ENCODE assay signal across 11 cellular contexts in genomic region chr9:99039388-99040182, GRCh38.
DNase-seq lines count a peak whose midpoint lies in the region; ATAC-seq and TF ChIP-seq lines count a peak whose summit lies in the region.
"Had no signal": no experiment of that assay in that cellular context is flagged by ENCODE, and none has a peak within 500 bp of the region (broad histone marks: within the 10 kb centered on the region; RNA-seq: fewer than 3 reads in every experiment).

No MANE protein-coding gene starts in this region.

- no peaks in the 10 kb centered on the region for H3K9me2 ChIP-seq in SK-N-SH

- peak overlapping the region; percentile 67 for H3K27ac Mint-ChIP-seq in HFFc6
- H3K27ac Mint-ChIP-seq: CD4-positive, alpha-beta memory T cell had no signal

- ATAC-seq in lower lobe of right lung = peak; percentile 25 to 49

- peaks cover 14% of the 10 kb centered on the region for H3K4me1 ChIP-seq in BLaER1
- H3K4me1 ChIP-seq in SK-N-SH (ENCODE audit: control insufficient read depth in 1 of 2, insufficient read depth in 2 of 2, low read depth in 1 of 2, low read length in 1 of 2) = peaks cover 0 to 21% of the 10 kb centered on the region in 2 experiments; a peak in 2 of 4 replicates
- peaks cover 35% of the 10 kb centered on the region for H3K4me1 ChIP-seq in lower lobe of right lung
- peaks cover 0 to 10% (median 0%) of the 10 kb centered on the region in 4 donors for H3K4me1 ChIP-seq in tibial nerve

- no peak for TF ChIP-seq POLR2A in tibial nerve (IDR thresholded peaks at IDR 0.05)

- H3K36me3 ChIP-seq in BLaER1 = no peaks in the 10 kb centered on the region
- no peaks in the 10 kb centered on the region for H3K36me3 ChIP-seq in SK-N-SH (replicated peaks in 1 of 2; ENCODE audit: control insufficient read depth in 1 of 2, insufficient read depth in 2 of 2, low read length in 1 of 2)
- H3K36me3 ChIP-seq in lower lobe of right lung = no peaks in the 10 kb centered on the region
- H3K36me3 ChIP-seq in tibial nerve = peaks cover 0 to 81% (median 0%) of the 10 kb centered on the region in 3 donors
- H3K36me3 ChIP-seq: ovary had no signal

- peak; percentile 24 for DNase-seq in HFFc6
- no peak for DNase-seq in SK-N-SH
- DNase-seq in lower lobe of right lung = no peak
- no peak for DNase-seq in tibial nerve (ENCODE audit: low spot score in 2 of 2)
- DNase-seq in DMS53 (lab: John Stamatoyannopoulos, UW) = no peak
- DNase-seq in DMS79 treated with DMSO at 0.1 percent for 48 hours (lab: John Stamatoyannopoulos, UW) = no peak
- no peak for DNase-seq in activated effector memory CD4-positive, alpha-beta T cell treated with anti-CD3 and anti-CD28 coated beads, Interleukin-2, amount 50 U/mL, for 16 hours
- DNase-seq: CD4-positive, alpha-beta memory T cell; cerebellar nuclear complex; ovary had no signal

- TF ChIP-seq RAD21 in SK-N-SH (IDR thresholded peaks at IDR 0.05; ENCODE audit: low read length) = no peak

- peak overlapping the region; percentile 37 for H3K4me3 Mint-ChIP-seq in HFFc6
- H3K4me3 Mint-ChIP-seq: CD4-positive, alpha-beta memory T cell had no signal

- POLR2A ChIA-PET in SK-N-SH (lab: Yijun Ruan, JAX) = no interaction called here

- H3K4me2 ChIP-seq in BLaER1 (peak overlapping the region; percentile 63; the same call in 1 of the 2 replicates), SK-N-SH (peak overlapping the region; percentile 72; the same call in 1 of the 2 replicates)

- no peak for TF ChIP-seq CTCF in HFFc6 (IDR thresholded peaks at IDR 0.05)
- no peak for TF ChIP-seq CTCF in SK-N-SH (IDR thresholded peaks at IDR 0.05)
- no peak for TF ChIP-seq CTCF in lower lobe of right lung (IDR thresholded peaks at IDR 0.05)
- no peak for TF ChIP-seq CTCF in tibial nerve (IDR thresholded peaks at IDR 0.05)

- H3K27me3 ChIP-seq in BLaER1 (no peaks in the 10 kb centered on the region), SK-N-SH (ENCODE audit: insufficient read depth) (no peaks in the 10 kb centered on the region), lower lobe of right lung (ENCODE audit: low read depth) (peaks cover 3% of the 10 kb centered on the region), tibial nerve (no peaks in the 10 kb centered on the region)
- H3K27me3 ChIP-seq: ovary had no signal

- H3K4me3 ChIP-seq in BLaER1 (no peak overlapping the region), SK-N-SH (ENCODE audit: low read depth in 2 of 2, low read length in 1 of 2) (no peak overlapping the region), lower lobe of right lung (no peak overlapping the region), tibial nerve (no peak overlapping the region)
- H3K4me3 ChIP-seq: ovary had no signal

- peaks cover 11% of the 10 kb centered on the region for H3K27me3 Mint-ChIP-seq in HFFc6 (ENCODE audit: insufficient read depth)
- H3K27me3 Mint-ChIP-seq: CD4-positive, alpha-beta memory T cell had no signal

- intact Hi-C loops in lower lobe of right lung (cut with DNase I) = no loop called here

- H3K9me3 Mint-ChIP-seq in HFFc6 = peaks cover 11% of the 10 kb centered on the region

- H3K9ac ChIP-seq in BLaER1 = no peak overlapping the region
- peak overlapping the region; percentile 31; the same call in 1 of the 2 replicates for H3K9ac ChIP-seq in SK-N-SH

- peaks cover 11% of the 10 kb centered on the region for H3F3A ChIP-seq in SK-N-SH (replicated peaks; ENCODE audit: insufficient read depth)

- no peak overlapping the region for H3K27ac ChIP-seq in BLaER1
- H3K27ac ChIP-seq in SK-N-SH (ENCODE audit: low read depth in 2 of 2, low read length in 1 of 2) = peak overlapping the region in 1 of 2 experiments; percentile 78; a peak in 2 of 4 replicates
- H3K27ac ChIP-seq in lower lobe of right lung = no peak overlapping the region
- H3K27ac ChIP-seq in tibial nerve = no peak overlapping the region
- H3K27ac ChIP-seq: ovary had no signal

- peaks cover 2% of the 10 kb centered on the region; the same call in 1 of the 2 replicates for H3K9me3 ChIP-seq in BLaER1
- no peaks in the 10 kb centered on the region for H3K9me3 ChIP-seq in SK-N-SH
- no peaks in the 10 kb centered on the region for H3K9me3 ChIP-seq in lower lobe of right lung
- H3K9me3 ChIP-seq in tibial nerve = peaks cover 0 to 7% (median 0%) of the 10 kb centered on the region in 4 donors
- H3K9me3 ChIP-seq: ovary had no signal

- H3K36me3 Mint-ChIP-seq in HFFc6 (ENCODE audit: low read depth) = peaks cover 14% of the 10 kb centered on the region

- TF ChIP-seq EP300 in SK-N-SH (IDR thresholded peaks at IDR 0.05; ENCODE audit: borderline replicate concordance in 1 of 2, low read depth in 1 of 2, low read length in 1 of 2) (peak in 1 of 2 experiments; percentile 59; a peak in 1 of 4 replicates), tibial nerve (IDR thresholded peaks at IDR 0.05) (no peak)

- H3K79me2 ChIP-seq in SK-N-SH (ENCODE audit: insufficient read depth) = no peaks in the 10 kb centered on the region

- CTCF ChIA-PET in SK-N-SH (lab: Yijun Ruan, JAX) = interaction anchor here (1.2 kb wide), 1 partner anchor 13 kb away, joined by 3 read pairs; no protein-coding TSS in a partner anchor

- WGBS in SK-N-SH (ENCODE audit: low lambda C conversion rate) = 84% methylated on average over 5 of the region's 5 CpGs
- 81 to 82% methylated on average over 5 of the region's 5 CpGs for WGBS in tibial nerve, 2 donors

- H3K4me1 Mint-ChIP-seq in HFFc6 (ENCODE audit: low read depth) = peaks cover 42% of the 10 kb centered on the region

- peak overlapping the region; percentile 67; the same call in 1 of the 2 replicates for H2AFZ ChIP-seq in SK-N-SH (ENCODE audit: low read depth)

- H4K20me1 ChIP-seq in BLaER1 = no peaks in the 10 kb centered on the region
- no peaks in the 10 kb centered on the region for H4K20me1 ChIP-seq in SK-N-SH (ENCODE audit: insufficient read depth)

TF ChIP-seq in SK-N-SH, 30 proteins besides CTCF, POLR2A, EP300 and RAD21 (continues in another document):
- no peak for TF ChIP-seq EZH2phosphoT487 (IDR thresholded peaks at IDR 0.05; ENCODE audit: borderline replicate concordance, low read depth)
- no peak for TF ChIP-seq TAF1 (IDR thresholded peaks at IDR 0.05; ENCODE audit: borderline replicate concordance, low read depth, low read length)
- TF ChIP-seq, protein P1, sequence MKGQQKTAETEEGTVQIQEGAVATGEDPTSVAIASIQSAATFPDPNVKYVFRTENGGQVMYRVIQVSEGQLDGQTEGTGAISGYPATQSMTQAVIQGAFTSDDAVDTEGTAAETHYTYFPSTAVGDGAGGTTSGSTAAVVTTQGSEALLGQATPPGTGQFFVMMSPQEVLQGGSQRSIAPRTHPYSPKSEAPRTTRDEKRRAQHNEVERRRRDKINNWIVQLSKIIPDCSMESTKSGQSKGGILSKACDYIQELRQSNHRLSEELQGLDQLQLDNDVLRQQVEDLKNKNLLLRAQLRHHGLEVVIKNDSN (IDR thresholded peaks at IDR 0.05; ENCODE audit: borderline replicate concordance, low read depth) = no peak
- peak; percentile 70 for TF ChIP-seq FOSL2 (IDR thresholded peaks at IDR 0.05; ENCODE audit: borderline replicate concordance, low read depth)
- no peak for TF ChIP-seq POLR2AphosphoS5 (IDR thresholded peaks at IDR 0.05; ENCODE audit: low read depth, low read length)
- TF ChIP-seq FOXJ3 (CRISPR knock-in tag; IDR thresholded peaks at IDR 0.05) = no peak
- TF ChIP-seq YY1 (IDR thresholded peaks at IDR 0.05; ENCODE audit: low read depth) = 0 out of 2 replicates have a peak, but pooled peaks have one; percentile 35
- no peak for TF ChIP-seq TEAD4 (IDR thresholded peaks at IDR 0.05; ENCODE audit: borderline replicate concordance, insufficient read depth)
- TF ChIP-seq RXRA (IDR thresholded peaks at IDR 0.05; ENCODE audit: borderline replicate concordance, low read depth) = no peak
- no peak for TF ChIP-seq RFX5 (IDR thresholded peaks at IDR 0.05; ENCODE audit: low read length)
- no peak for TF ChIP-seq SMC3 (IDR thresholded peaks at IDR 0.05; ENCODE audit: low read depth, low read length)
- no peak for TF ChIP-seq IRF3 (IDR thresholded peaks at IDR 0.05; ENCODE audit: low read depth, low read length)
- TF ChIP-seq MEF2A (IDR thresholded peaks at IDR 0.05; ENCODE audit: borderline replicate concordance, low read depth) = no peak
- peak; percentile 46; the same call in 1 of the 2 replicates for TF ChIP-seq NFIC (IDR thresholded peaks at IDR 0.05; ENCODE audit: borderline replicate concordance)
- peak; percentile 60 for TF ChIP-seq JUND (IDR thresholded peaks at IDR 0.05)
- TF ChIP-seq, protein P2, sequence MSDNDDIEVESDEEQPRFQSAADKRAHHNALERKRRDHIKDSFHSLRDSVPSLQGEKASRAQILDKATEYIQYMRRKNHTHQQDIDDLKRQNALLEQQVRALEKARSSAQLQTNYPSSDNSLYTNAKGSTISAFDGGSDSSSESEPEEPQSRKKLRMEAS (IDR thresholded peaks at IDR 0.05; ENCODE audit: low read depth) = peak; percentile 44; the same call in 1 of the 2 replicates
- peak; percentile 28; the same call in 1 of the 2 replicates for TF ChIP-seq PBX3 (IDR thresholded peaks at IDR 0.05)
- no peak for TF ChIP-seq NRF1 (IDR thresholded peaks at IDR 0.05; ENCODE audit: low read depth, low read length)
